Comparison of ENCODE assay signal across 8 cellular contexts in genomic region chr3:49017646-49017977, GRCh38. TPM values are rescaled to one million over a fixed set of nuclear protein-coding genes. Genes with fewer than 3 reads are reported as not detected.
A peak's percentile ranks its signal among the peaks of the same experiment; 100 is the strongest.
DNase-seq lines count a peak whose midpoint lies in the region; ATAC-seq and TF ChIP-seq lines count a peak whose summit lies in the region.

No MANE protein-coding gene starts in this region.

- H3K27ac ChIP-seq in hepatocyte: peak overlapping the region; percentile 96

- no peak for DNase-seq in T-helper 1 cell
- DNase-seq in T-helper 2 cell treated with Interferon-gamma antibody and Interleukin-4, amounts not matched to agents 5 μg/mL and 100 μg/mL, for 36 hours (ENCODE audit: low spot score): no peak
- DNase-seq in hepatocyte (ENCODE audit: low spot score): no peak
- DNase-seq in stimulated activated naive B cell treated with anti-CD40 and anti-IgM and Interleukin-4, amounts not matched to agents 10 μg/mL and 1 μg/mL and 100 μg/mL, for 72 hours: no peak
- no peak for DNase-seq in NK-92 (lab: John Stamatoyannopoulos, UW; ENCODE audit: unreplicated experiment)
- DNase-seq in head of caudate nucleus: no peak

- intact Hi-C loops in head of caudate nucleus (cut with DNase I): no loop called here

- H3K9me3 ChIP-seq in hepatocyte (ENCODE audit: low read depth): no peaks in the 10 kb centered on the region

- no peak for TF ChIP-seq CTCF in hepatocyte (IDR thresholded peaks at IDR 0.05; ENCODE audit: poor library complexity)

- H4K20me1 ChIP-seq in hepatocyte (ENCODE audit: insufficient read depth, poor library complexity, severe bottlenecking): peaks cover 33% of the 10 kb centered on the region

- H3K4me3 ChIP-seq in hepatocyte: peak overlapping the region; percentile 75

- ATAC-seq in stimulated activated naive B cell treated with anti-CD40 and anti-IgM and Interleukin-4, amounts not matched to agents 10 μg/mL and 1 μg/mL and 100 μg/mL, for 72 hours (replicated peaks): no peak
- no peak for ATAC-seq in HG03457 (IDR thresholded peaks at IDR 0.05; ENCODE audit: unreplicated experiment)

- peaks cover 30% of the 10 kb centered on the region for H3K4me1 ChIP-seq in hepatocyte (ENCODE audit: insufficient read depth)

- peak overlapping the region; percentile 85 for H2AFZ ChIP-seq in hepatocyte

- H3K9me2 ChIP-seq in hepatocyte (replicated peaks; ENCODE audit: insufficient read depth): no peaks in the 10 kb centered on the region

- H3K27me3 ChIP-seq in hepatocyte: no peaks in the 10 kb centered on the region

- peaks cover 16% of the 10 kb centered on the region for H3K4me1 Mint-ChIP-seq in T-helper 1 cell treated with Interleukin-12 subunit alpha and Interleukin-12 subunit beta and Interleukin-4 antibody, amounts not matched to agents 30 μg/mL and 1 μg/mL, for 36 hours (ENCODE audit: low read depth)
- H3K4me1 Mint-ChIP-seq in T-helper 2 cell treated with Interferon-gamma antibody and Interleukin-4, amounts not matched to agents 5 μg/mL and 100 μg/mL, for 36 hours (ENCODE audit: low read depth): peaks cover 10% of the 10 kb centered on the region
- H3K4me1 Mint-ChIP-seq in stimulated activated naive B cell treated with anti-CD40 and anti-IgM and Interleukin-4, amounts not matched to agents 10 μg/mL and 1 μg/mL and 100 μg/mL, for 72 hours: peaks cover 28 to 51% of the 10 kb centered on the region in 2 donors

- no peaks in the 10 kb centered on the region for H3K9me3 Mint-ChIP-seq in T-helper 1 cell treated with Interleukin-12 subunit alpha and Interleukin-12 subunit beta and Interleukin-4 antibody, amounts not matched to agents 30 μg/mL and 1 μg/mL, for 36 hours
- H3K9me3 Mint-ChIP-seq in T-helper 2 cell treated with Interferon-gamma antibody and Interleukin-4, amounts not matched to agents 5 μg/mL and 100 μg/mL, for 36 hours: no peaks in the 10 kb centered on the region
- no peaks in the 10 kb centered on the region for H3K9me3 Mint-ChIP-seq in stimulated activated naive B cell treated with anti-CD40 and anti-IgM and Interleukin-4, amounts not matched to agents 10 μg/mL and 1 μg/mL and 100 μg/mL, for 72 hours

- H3K4me3 Mint-ChIP-seq in T-helper 1 cell treated with Interleukin-12 subunit alpha and Interleukin-12 subunit beta and Interleukin-4 antibody, amounts not matched to agents 30 μg/mL and 1 μg/mL, for 36 hours: peak overlapping the region; percentile 91
- H3K4me3 Mint-ChIP-seq in T-helper 2 cell treated with Interferon-gamma antibody and Interleukin-4, amounts not matched to agents 5 μg/mL and 100 μg/mL, for 36 hours: peak overlapping the region; percentile 95
- peak overlapping the region; percentile 91 to 95 for H3K4me3 Mint-ChIP-seq in stimulated activated naive B cell treated with anti-CD40 and anti-IgM and Interleukin-4, amounts not matched to agents 10 μg/mL and 1 μg/mL and 100 μg/mL, for 72 hours

- WGBS in hepatocyte (ENCODE audit: low lambda C conversion rate, missing lambda C conversion rate): 3% methylated on average over 21 of the region's 21 CpGs

- no peaks in the 10 kb centered on the region for H3K27me3 Mint-ChIP-seq in T-helper 1 cell treated with Interleukin-12 subunit alpha and Interleukin-12 subunit beta and Interleukin-4 antibody, amounts not matched to agents 30 μg/mL and 1 μg/mL, for 36 hours (ENCODE audit: low read depth)
- no peaks in the 10 kb centered on the region for H3K27me3 Mint-ChIP-seq in T-helper 2 cell treated with Interferon-gamma antibody and Interleukin-4, amounts not matched to agents 5 μg/mL and 100 μg/mL, for 36 hours (ENCODE audit: low read depth)
- no peaks in the 10 kb centered on the region for H3K27me3 Mint-ChIP-seq in stimulated activated naive B cell treated with anti-CD40 and anti-IgM and Interleukin-4, amounts not matched to agents 10 μg/mL and 1 μg/mL and 100 μg/mL, for 72 hours

- H3K36me3 ChIP-seq in hepatocyte (replicated peaks; ENCODE audit: insufficient read depth, low read depth): no peaks in the 10 kb centered on the region

- peaks cover 17% of the 10 kb centered on the region for H3K36me3 Mint-ChIP-seq in T-helper 1 cell treated with Interleukin-12 subunit alpha and Interleukin-12 subunit beta and Interleukin-4 antibody, amounts not matched to agents 30 μg/mL and 1 μg/mL, for 36 hours (ENCODE audit: low read depth)
- peaks cover 29% of the 10 kb centered on the region for H3K36me3 Mint-ChIP-seq in T-helper 2 cell treated with Interferon-gamma antibody and Interleukin-4, amounts not matched to agents 5 μg/mL and 100 μg/mL, for 36 hours (ENCODE audit: low read depth)
- peaks cover 42% of the 10 kb centered on the region in 2 donors for H3K36me3 Mint-ChIP-seq in stimulated activated naive B cell treated with anti-CD40 and anti-IgM and Interleukin-4, amounts not matched to agents 10 μg/mL and 1 μg/mL and 100 μg/mL, for 72 hours

- H3K27ac Mint-ChIP-seq in T-helper 1 cell treated with Interleukin-12 subunit alpha and Interleukin-12 subunit beta and Interleukin-4 antibody, amounts not matched to agents 30 μg/mL and 1 μg/mL, for 36 hours: peak overlapping the region; percentile 67
- peak overlapping the region; percentile 76 for H3K27ac Mint-ChIP-seq in T-helper 2 cell treated with Interferon-gamma antibody and Interleukin-4, amounts not matched to agents 5 μg/mL and 100 μg/mL, for 36 hours
- peak overlapping the region; percentile 99 for H3K27ac Mint-ChIP-seq in stimulated activated naive B cell treated with anti-CD40 and anti-IgM and Interleukin-4, amounts not matched to agents 10 μg/mL and 1 μg/mL and 100 μg/mL, for 72 hours

- peaks cover 46% of the 10 kb centered on the region for H3K79me2 ChIP-seq in hepatocyte

- H3K4me2 ChIP-seq in hepatocyte: peak overlapping the region; percentile 96

RNA-seq across cellular contexts. Expression of gene DALRD3, which starts 0.8 kb away (rescaled TPM):
- 25.0 and 29.3 TPM in 2 replicates for total RNA-seq in hepatocyte
- 27.0 and 40.6 TPM in 2 replicates for polyA plus RNA-seq in hepatocyte

RNA-seq across cellular contexts. Expression of gene NDUFAF3, which starts 4.3 kb away (rescaled TPM):
- total RNA-seq in hepatocyte: 58.7 and 70.7 TPM in 2 replicates
- polyA plus RNA-seq in hepatocyte: 140 and 173 TPM in 2 replicates

RNA-seq across cellular contexts. Expression of gene WDR6, which starts 10.4 kb away (rescaled TPM):
- 124 and 157 TPM in 2 replicates for total RNA-seq in hepatocyte
- 190 and 215 TPM in 2 replicates for polyA plus RNA-seq in hepatocyte

RNA-seq across cellular contexts. Expression of gene IMPDH2, which starts 11.6 kb away (rescaled TPM):
- total RNA-seq in hepatocyte: 180 and 184 TPM in 2 replicates
- polyA plus RNA-seq in hepatocyte: 115 TPM in 2 replicates

RNA-seq across cellular contexts. Expression of gene P4HTM, which starts 27.6 kb away (rescaled TPM):
- 39.4 and 42.5 TPM in 2 replicates for total RNA-seq in hepatocyte
- polyA plus RNA-seq in hepatocyte: 84.0 and 85.3 TPM in 2 replicates
